Comparison of ENCODE assay signal across 10 cellular contexts in the genomic region with DNA sequence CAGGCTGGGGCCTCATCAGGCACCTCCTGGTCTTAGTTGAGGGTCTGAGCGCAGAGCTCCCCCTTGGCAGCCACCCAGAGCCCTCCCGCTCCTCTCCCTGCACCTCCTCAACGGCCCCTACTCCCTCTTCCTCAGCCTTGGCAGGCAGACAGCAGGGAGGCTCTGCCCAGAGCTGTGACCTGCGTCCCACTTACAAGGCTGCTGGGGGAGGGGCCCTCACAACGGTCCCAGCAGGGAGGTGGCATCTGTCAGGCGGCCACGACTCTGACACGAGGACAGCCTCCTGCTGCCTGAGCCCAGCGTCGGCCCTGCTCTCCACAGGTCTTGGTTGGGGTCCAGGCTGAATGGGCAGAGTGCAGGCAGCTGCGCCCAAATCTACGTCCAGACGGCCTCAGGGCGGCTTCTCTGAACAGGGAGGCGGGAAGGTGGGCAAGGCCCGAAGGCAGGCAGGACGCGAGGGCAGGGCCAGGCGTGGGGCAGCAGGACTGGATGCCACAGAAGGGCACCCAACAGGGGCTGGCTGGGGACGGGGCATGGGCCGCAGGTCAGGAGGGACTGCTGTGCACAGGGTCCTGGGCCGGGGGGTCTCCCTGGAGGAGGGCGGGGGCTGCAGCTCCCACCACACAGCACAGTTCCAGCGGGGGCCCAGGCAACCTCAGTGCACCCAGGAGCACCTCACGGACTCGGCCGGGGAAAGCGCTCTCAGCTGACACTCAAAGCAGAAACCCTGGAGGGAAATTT. TPM values are rescaled to one million over a fixed set of nuclear protein-coding genes. Genes with fewer than 3 reads are reported as not detected.
A peak's percentile ranks its signal among the peaks of the same experiment; 100 is the strongest.
DNase-seq lines count a peak whose midpoint lies in the region; ATAC-seq and TF ChIP-seq lines count a peak whose summit lies in the region.
"Had no signal": no experiment of that assay in that cellular context is flagged by ENCODE, and none has a peak within 500 bp of the region (broad histone marks: within the 10 kb centered on the region; RNA-seq: fewer than 3 reads in every experiment).

No MANE protein-coding gene starts in this region.

- no peaks in the 10 kb centered on the region for H3K36me3 ChIP-seq in GM23248 (ENCODE audit: low read depth)
- H3K36me3 ChIP-seq: breast epithelium had no signal

- H3K27ac ChIP-seq in VCaP (peak overlapping the region; percentile 21; the same call in 1 of the 2 replicates), GM23248 (no peak overlapping the region)
- H3K27ac ChIP-seq: breast epithelium had no signal

- ATAC-seq in left ventricle myocardium superior (peak; percentile 93), HG02970 (IDR thresholded peaks at IDR 0.05; ENCODE audit: low FRiP score, unreplicated experiment) (no peak), HG03159 (IDR thresholded peaks at IDR 0.05; ENCODE audit: unreplicated experiment) (no peak)

- no peak for TF ChIP-seq CTCF in VCaP (conservative IDR thresholded peaks at IDR 0.05)
- TF ChIP-seq CTCF in progenitor cell of endocrine pancreas (IDR thresholded peaks at IDR 0.05; ENCODE audit: unreplicated experiment) = no peak

- no peaks in the 10 kb centered on the region for H3K27me3 ChIP-seq in GM23248 (replicated peaks; ENCODE audit: insufficient read depth)
- H3K27me3 ChIP-seq: breast epithelium had no signal

- intact Hi-C loops in left ventricle myocardium superior (cut with micrococcal nuclease) = no loop called here

- in situ Hi-C loops in GM23248 (cut with MboI) = no loop called here

- H3K4me1 Mint-ChIP-seq in progenitor cell of endocrine pancreas (ENCODE audit: low read depth) = no peaks in the 10 kb centered on the region

- H3K9me3 ChIP-seq in GM23248 (ENCODE audit: low read depth) = no peaks in the 10 kb centered on the region
- H3K9me3 ChIP-seq: breast epithelium had no signal

- 82 to 84% methylated on average over 23 to 27 of the region's 28 CpGs for WGBS in GM23248 (ENCODE audit: low coverage in 1 of 2, low lambda C conversion rate in 2 of 2, missing lambda C conversion rate in 2 of 2), 2 experiments

- H3K9ac ChIP-seq in GM23248 = no peak overlapping the region

- no peaks in the 10 kb centered on the region for H3F3A ChIP-seq in GM23248 (ENCODE audit: insufficient read depth)

- DNase-seq in HT-29 (ENCODE audit: low spot score) = peak; percentile 68
- DNase-seq in left ventricle myocardium superior = peak; percentile 90
- no peak for DNase-seq in progenitor cell of endocrine pancreas (ENCODE audit: low spot score, unreplicated experiment)
- DNase-seq in GM23248 = no peak
- no peak for DNase-seq in NCI-H2107 (lab: John Stamatoyannopoulos, UW)
- DNase-seq: NCI-H446 had no signal

- H2AFZ ChIP-seq in GM23248 = no peak overlapping the region

- no peak overlapping the region for H3K4me3 ChIP-seq in GM23248
- H3K4me3 ChIP-seq: breast epithelium had no signal

- H3K27me3 Mint-ChIP-seq in progenitor cell of endocrine pancreas = no peaks in the 10 kb centered on the region

- H4K20me1 ChIP-seq in GM23248 (ENCODE audit: insufficient read depth) = no peaks in the 10 kb centered on the region

- no peaks in the 10 kb centered on the region for H3K4me1 ChIP-seq in GM23248 (ENCODE audit: insufficient read depth)
- H3K4me1 ChIP-seq: breast epithelium had no signal

- no peak overlapping the region for H3K4me2 ChIP-seq in GM23248 (ENCODE audit: unreplicated experiment)

- H3K9me2 ChIP-seq in GM23248 (ENCODE audit: insufficient read depth) = no peaks in the 10 kb centered on the region

- no peaks in the 10 kb centered on the region for H3K79me2 ChIP-seq in GM23248 (ENCODE audit: insufficient read depth)

- peaks cover 5% of the 10 kb centered on the region for H3K36me3 Mint-ChIP-seq in progenitor cell of endocrine pancreas (ENCODE audit: insufficient read depth)

- no peaks in the 10 kb centered on the region for H3K9me3 Mint-ChIP-seq in progenitor cell of endocrine pancreas (ENCODE audit: low read depth)

- peak overlapping the region; percentile 73 for H3K27ac Mint-ChIP-seq in progenitor cell of endocrine pancreas

- no peak overlapping the region for H3K4me3 Mint-ChIP-seq in progenitor cell of endocrine pancreas (ENCODE audit: low read depth)

RNA-seq across cellular contexts. Expression of a gene that starts 7.5 kb away (rescaled TPM):
- 56.7 and 67.4 TPM in 2 replicates for total RNA-seq in HT-29 (2014; rRNA removed; shearing (Covaris generic))
- total RNA-seq in left ventricle myocardium superior = 7.6 TPM
- total RNA-seq in progenitor cell of endocrine pancreas = 25.6 and 28.5 TPM in 2 replicates
- 6.8 and 7.8 TPM in 2 replicates for total RNA-seq in GM23248 (2014; rRNA removed; shearing (Covaris generic))
- polyA plus RNA-seq in GM23248 (2016; fragmentation: Nextera tagmentation; extraction: Ambion mirVana) = 7.8 and 8.4 TPM in 2 replicates

Comparison
In these comparisons a context has a peak if more than half of its experiments do, and no peak if none do; other contexts are left out.
1. DNase-seq: peak in HT-29 (single experiment) and left ventricle myocardium superior (single experiment); none in progenitor cell of endocrine pancreas (single experiment), GM23248 (single experiment) and NCI-H2107 (single experiment).